In genomic region chr14:59358105-59358504, GRCh38 we compare ENCODE assay signal across 10 cellular contexts.
DNase-seq lines count a peak whose midpoint lies in the region; ATAC-seq and TF ChIP-seq lines count a peak whose summit lies in the region.
"Had no signal": no experiment of that assay in that cellular context is flagged by ENCODE, and none has a peak within 500 bp of the region (broad histone marks: within the 10 kb centered on the region; RNA-seq: fewer than 3 reads in every experiment).

No MANE protein-coding gene starts in this region.

- TF ChIP-seq CTCF in SU-DHL-6 (IDR thresholded peaks at IDR 0.05; ENCODE audit: insufficient read depth, low read length, poor library complexity, severe bottlenecking) (no peak), heart left ventricle (IDR thresholded peaks at IDR 0.05) (no peak)

- H3K27ac ChIP-seq in SU-DHL-6 (ENCODE audit: low read depth, low read length) = peak overlapping the region; percentile 97
- H3K27ac ChIP-seq in heart left ventricle = peak overlapping the region; percentile 39 to 93 (median 84)
- peak overlapping the region; percentile 70 for H3K27ac ChIP-seq in stomach smooth muscle (ENCODE audit: low read length)

- H3K4me1 ChIP-seq in heart left ventricle (peaks cover 0 to 78% (median 50%) of the 10 kb centered on the region in 12 donors), stomach smooth muscle (ENCODE audit: control insufficient read depth, insufficient read depth, low read length) (peaks cover 31% of the 10 kb centered on the region)

- H2AFZ ChIP-seq in SU-DHL-6 (ENCODE audit: low read depth, low read length, severe bottlenecking) = no peak overlapping the region

- H3K9ac ChIP-seq in SU-DHL-6 (ENCODE audit: low read length) (peak overlapping the region; percentile 77), stomach smooth muscle (ENCODE audit: low read length in 2 of 2) (no peak overlapping the region)

- DNase-seq in HS-27A (ENCODE audit: low read depth) (peak; percentile 66), heart left ventricle (peak; percentile 62 to 88 (median 76)), NCI-H1694 treated with DMSO at 0.1 percent for 48 hours (lab: John Stamatoyannopoulos, UW) (no peak)
- DNase-seq: activated gamma-delta T cell had no signal

- no peaks in the 10 kb centered on the region for H3K9me2 ChIP-seq in SU-DHL-6 (replicated peaks; ENCODE audit: insufficient read depth, low read length)

- WGBS in heart left ventricle, 4 donors = 42 to 57% (median 50%) methylated on average over 1 of the region's 1 CpG

- H3K36me3 ChIP-seq in SU-DHL-6 (ENCODE audit: low read length) (peaks cover 6% of the 10 kb centered on the region), heart left ventricle (peaks cover 0 to 69% (median 36%) of the 10 kb centered on the region in 9 donors), stomach smooth muscle (ENCODE audit: control insufficient read depth in 2 of 2, insufficient read depth in 2 of 2, low read length in 2 of 2) (peaks cover 21 to 25% of the 10 kb centered on the region in 2 donors)

- H4K20me1 ChIP-seq in SU-DHL-6 (ENCODE audit: low read depth, low read length) = no peaks in the 10 kb centered on the region

- ATAC-seq in heart left ventricle (peak; percentile 92 to 97 (median 93)), GM21381 (IDR thresholded peaks at IDR 0.05; ENCODE audit: unreplicated experiment) (no peak), HG03039 (IDR thresholded peaks at IDR 0.05; ENCODE audit: unreplicated experiment) (no peak), HG03095 (IDR thresholded peaks at IDR 0.05; ENCODE audit: unreplicated experiment) (no peak)

- peak overlapping the region; percentile 98 for H3K4me2 ChIP-seq in SU-DHL-6 (ENCODE audit: low read depth, low read length, poor library complexity, severe bottlenecking)

- intact Hi-C loops in heart left ventricle (cut with DNase I) = no loop called here

- H3K27me3 ChIP-seq in SU-DHL-6 (ENCODE audit: low read length) = no peaks in the 10 kb centered on the region
- H3K27me3 ChIP-seq in heart left ventricle = no peaks in the 10 kb centered on the region
- H3K27me3 ChIP-seq in stomach smooth muscle (ENCODE audit: control insufficient read depth in 1 of 2, insufficient read depth in 2 of 2, low read length in 2 of 2) = no peaks in the 10 kb centered on the region
- H3K27me3 ChIP-seq: tibial nerve had no signal

- H3K79me2 ChIP-seq in SU-DHL-6 (ENCODE audit: insufficient read depth, low read length) = peaks cover 22% of the 10 kb centered on the region

- H3K4me3 ChIP-seq in SU-DHL-6 (ENCODE audit: insufficient read depth, low read length, poor library complexity, severe bottlenecking) (peak overlapping the region; percentile 21), heart left ventricle (no peak overlapping the region), stomach smooth muscle (ENCODE audit: low read length in 2 of 2) (peak overlapping the region in 1 of 2 donors; percentile 4)
- H3K4me3 ChIP-seq: tibial nerve had no signal

- no peaks in the 10 kb centered on the region for H3K9me3 ChIP-seq in SU-DHL-6 (ENCODE audit: insufficient read depth, low read length)
- no peaks in the 10 kb centered on the region for H3K9me3 ChIP-seq in heart left ventricle
- H3K9me3 ChIP-seq in stomach smooth muscle (ENCODE audit: control insufficient read depth in 2 of 2, low read length in 2 of 2) = no peaks in the 10 kb centered on the region
- H3K9me3 ChIP-seq: tibial nerve had no signal

- TF ChIP-seq POLR2A in heart left ventricle (IDR thresholded peaks at IDR 0.05) = no peak

- H3F3A ChIP-seq in SU-DHL-6 (ENCODE audit: insufficient read depth) = peaks cover 81% of the 10 kb centered on the region

Comparison
In these comparisons a context has a peak if more than half of its experiments do, and no peak if none do; other contexts are left out.
1. ATAC-seq: peak in heart left ventricle (4 of 4); none in GM21381 (single experiment), HG03039 (single experiment) and HG03095 (single experiment).
2. Peak in every context shown above with its lines, with median percentiles within 50 percentile points of each other: H3K27ac ChIP-seq.